8 cellular contexts compared by ENCODE assay signal in the genomic region with DNA sequence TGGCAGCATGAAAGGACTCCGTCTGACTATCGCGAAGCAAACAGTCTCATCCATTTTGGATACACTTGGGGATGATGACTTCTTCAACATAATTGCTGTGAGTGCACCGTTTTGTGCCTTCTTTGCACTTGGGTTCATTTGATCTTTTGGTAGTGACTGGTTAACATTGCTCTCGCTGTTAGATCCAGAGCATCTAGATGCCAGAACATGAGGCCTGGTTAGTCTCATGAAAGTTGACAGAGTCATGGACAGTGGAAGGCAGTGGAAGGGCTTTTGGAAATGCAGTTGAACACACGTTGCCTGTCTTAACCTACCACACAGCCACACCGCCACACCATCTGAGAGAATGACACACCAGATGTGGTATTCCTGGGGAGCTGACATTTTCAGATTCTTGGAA.
"Had no signal": no experiment of that assay in that cellular context is flagged by ENCODE, and none has a peak within 500 bp of the region (broad histone marks: within the 10 kb centered on the region; RNA-seq: fewer than 3 reads in every experiment).

No MANE protein-coding gene starts in this region.

- H3K4me3 ChIP-seq: GM12878 had no signal

- FAIRE-seq: G401.6, GM12878, GM12891, GM12892, GM18507, GM19239 had no signal

- DNase-seq: GDM1, GF-D8 had no signal

- ATAC-seq: GM12878 had no signal
